11 cellular contexts compared by ENCODE assay signal in genomic region chr7:2526659-2527504, GRCh38. TPM values are rescaled to one million over a fixed set of nuclear protein-coding genes. Genes with fewer than 3 reads are reported as not detected.
A peak's percentile ranks its signal among the peaks of the same experiment; 100 is the strongest.
DNase-seq lines count a peak whose midpoint lies in the region; ATAC-seq and TF ChIP-seq lines count a peak whose summit lies in the region.
"Had no signal": no experiment of that assay in that cellular context is flagged by ENCODE, and none has a peak within 500 bp of the region (broad histone marks: within the 10 kb centered on the region; RNA-seq: fewer than 3 reads in every experiment).

No MANE protein-coding gene starts in this region.

- intact Hi-C loops in natural killer cell (cut with micrococcal nuclease) (loop anchor here (10.0 kb wide), 1 partner anchor 1282 kb away; no protein-coding TSS in a partner anchor), lower leg skin (cut with DNase I; ENCODE audit: low total_unique reads) (no loop called here)

- POLR2A ChIA-PET in CD8-positive, alpha-beta memory T cell (lab: Charles Lee) = interaction anchor here (0.9 to 3.9 kb wide), 3 partner anchors 16 to 172 kb away, joined by 3 to 27 read pairs (median 4); no protein-coding TSS in a partner anchor

- no peak for TF ChIP-seq CTCF in 22Rv1 (IDR thresholded peaks at IDR 0.05)
- no peak for TF ChIP-seq CTCF in natural killer cell (IDR thresholded peaks at IDR 0.05)
- no peak for TF ChIP-seq CTCF in lower leg skin (IDR thresholded peaks at IDR 0.05)

- DNase-seq in CD8-positive, alpha-beta memory T cell = peak in 1 of 5 donors; percentile 45
- no peak for DNase-seq in natural killer cell
- no peak for DNase-seq in NCI-H2196 (lab: John Stamatoyannopoulos, UW; ENCODE audit: unreplicated experiment)
- no peak for DNase-seq in lower leg skin (ENCODE audit: low spot score in 2 of 2)
- no peak for DNase-seq in A172 (ENCODE audit: low spot score)
- DNase-seq: NCI-H1694 had no signal

- H3K36me3 ChIP-seq in CD8-positive, alpha-beta memory T cell (ENCODE audit: insufficient read depth, low read length) = peaks cover 15% of the 10 kb centered on the region

- peaks cover 40 to 80% (median 47%) of the 10 kb centered on the region in 3 donors for H3K4me1 Mint-ChIP-seq in CD8-positive, alpha-beta memory T cell
- peaks cover 20% of the 10 kb centered on the region for H3K4me1 Mint-ChIP-seq in activated T-helper 17 cell treated with anti-CD3 and anti-CD28 coated beads, Interleukin-2, amount 50 U/mL, for 72 hours
- H3K4me1 Mint-ChIP-seq in natural killer cell = peaks cover 36 to 62% of the 10 kb centered on the region in 2 donors

- H3K27ac ChIP-seq in 22Rv1 = peak overlapping the region; percentile 63
- H3K27ac ChIP-seq in CD8-positive, alpha-beta memory T cell (ENCODE audit: low read depth, low read length) = no peak overlapping the region

- no peaks in the 10 kb centered on the region for H3K9me3 ChIP-seq in CD8-positive, alpha-beta memory T cell (ENCODE audit: low read length)

- H3K4me3 ChIP-seq in CD8-positive, alpha-beta memory T cell (ENCODE audit: low read length) = no peak overlapping the region
- H3K4me3 ChIP-seq in lower leg skin (ENCODE audit: low read depth, poor library complexity, severe bottlenecking) = no peak overlapping the region

- peaks cover 0 to 1% of the 10 kb centered on the region in 2 donors for H3K27me3 Mint-ChIP-seq in CD8-positive, alpha-beta memory T cell
- no peaks in the 10 kb centered on the region for H3K27me3 Mint-ChIP-seq in activated T-helper 17 cell treated with anti-CD3 and anti-CD28 coated beads, Interleukin-2, amount 50 U/mL, for 72 hours
- H3K27me3 Mint-ChIP-seq in natural killer cell (ENCODE audit: low read depth in 2 of 2) = no peaks in the 10 kb centered on the region

- H3K27me3 ChIP-seq in CD8-positive, alpha-beta memory T cell (ENCODE audit: insufficient read depth, low read length, poor library complexity, severe bottlenecking) = no peaks in the 10 kb centered on the region

- peak overlapping the region in 3 of 8 donors; percentile 66 to 99 (median 93) for H3K27ac Mint-ChIP-seq in CD8-positive, alpha-beta memory T cell
- no peak overlapping the region for H3K27ac Mint-ChIP-seq in activated T-helper 17 cell treated with anti-CD3 and anti-CD28 coated beads, Interleukin-2, amount 50 U/mL, for 72 hours
- peak overlapping the region; percentile 90 to 97 for H3K27ac Mint-ChIP-seq in natural killer cell

- H3K4me3 Mint-ChIP-seq in CD8-positive, alpha-beta memory T cell = peak overlapping the region in 6 of 7 donors; percentile 43 to 88 (median 77)
- H3K4me3 Mint-ChIP-seq in activated T-helper 17 cell treated with anti-CD3 and anti-CD28 coated beads, Interleukin-2, amount 50 U/mL, for 72 hours = peak overlapping the region; percentile 74
- H3K4me3 Mint-ChIP-seq in natural killer cell = peak overlapping the region; percentile 45
- H3K4me3 Mint-ChIP-seq: mesothelial cell of epicardium had no signal

- 67 to 78% methylated on average over 24 to 40 of the region's 40 CpGs for WGBS in lower leg skin, 2 donors

- CTCF ChIA-PET in CD8-positive, alpha-beta memory T cell (lab: Charles Lee) = interaction anchor here (0.7 to 2.2 kb wide), 4 partner anchors 16 to 183 kb away, joined by 3 to 10 read pairs (median 6); no protein-coding TSS in a partner anchor

- H3K36me3 Mint-ChIP-seq in CD8-positive, alpha-beta memory T cell = peaks cover 0 to 46% (median 0%) of the 10 kb centered on the region in 3 donors
- H3K36me3 Mint-ChIP-seq in activated T-helper 17 cell treated with anti-CD3 and anti-CD28 coated beads, Interleukin-2, amount 50 U/mL, for 72 hours (ENCODE audit: low read depth) = peaks cover 36% of the 10 kb centered on the region
- no peaks in the 10 kb centered on the region for H3K36me3 Mint-ChIP-seq in natural killer cell

- ATAC-seq in activated T-helper 17 cell treated with anti-CD3 and anti-CD28 coated beads, Interleukin-2, amount 50 U/mL, for 72 hours (replicated peaks) = no peak
- ATAC-seq in natural killer cell (no peak), HG03457 (IDR thresholded peaks at IDR 0.05; ENCODE audit: unreplicated experiment) (no peak)

- H3K9me3 Mint-ChIP-seq in CD8-positive, alpha-beta memory T cell = no peaks in the 10 kb centered on the region
- H3K9me3 Mint-ChIP-seq in activated T-helper 17 cell treated with anti-CD3 and anti-CD28 coated beads, Interleukin-2, amount 50 U/mL, for 72 hours = no peaks in the 10 kb centered on the region
- no peaks in the 10 kb centered on the region for H3K9me3 Mint-ChIP-seq in natural killer cell
- H3K9me3 Mint-ChIP-seq: mesothelial cell of epicardium had no signal

- no peak for TF ChIP-seq POLR2A in lower leg skin (IDR thresholded peaks at IDR 0.05)

- H3K4me1 ChIP-seq in CD8-positive, alpha-beta memory T cell (ENCODE audit: insufficient read depth, low read length) = peaks cover 93% of the 10 kb centered on the region

RNA-seq across cellular contexts. Expression of gene LFNG, which starts 7.3 kb away (rescaled TPM):
- 10 to 100 TPM; 28.0 to 30.8 TPM for total RNA-seq in CD8-positive, alpha-beta memory T cell
- polyA plus RNA-seq in CD8-positive, alpha-beta memory T cell = 2.0 TPM
- 10 to 100 TPM; 42.6 to 48.8 TPM for total RNA-seq in activated T-helper 17 cell treated with anti-CD3 and anti-CD28 coated beads, Interleukin-2, amount 50 U/mL, for 72 hours
- total RNA-seq in natural killer cell = 100 to 1,000 TPM; 140 to 191 (median 176) TPM
- 100 to 1,000 TPM; 104 to 169 (median 139) TPM for total RNA-seq in lower leg skin
- total RNA-seq in A172 (2014; rRNA removed; shearing (Covaris generic)) = 21.2 and 32.5 TPM in 2 replicates

RNA-seq across cellular contexts. Expression of gene BRAT1, which starts 28.4 kb away (rescaled TPM):
- 10 to 100 TPM; 35.0 to 38.8 TPM for total RNA-seq in CD8-positive, alpha-beta memory T cell
- 41.9 TPM for polyA plus RNA-seq in CD8-positive, alpha-beta memory T cell
- 10 to 100 TPM; 34.0 to 42.8 TPM for total RNA-seq in activated T-helper 17 cell treated with anti-CD3 and anti-CD28 coated beads, Interleukin-2, amount 50 U/mL, for 72 hours
- total RNA-seq in natural killer cell (10 to 100 TPM; 24.9 to 26.7 (median 25.6) TPM), lower leg skin (10 to 100 TPM; 40.5 to 88.4 (median 60.6) TPM)
- total RNA-seq in A172 (2014; rRNA removed; shearing (Covaris generic)) = 69.2 and 87.9 TPM in 2 replicates

RNA-seq across cellular contexts. Expression of gene IQCE, which starts 31.9 kb away (rescaled TPM):
- 10 to 100 TPM in 1 of 2 experiments, 1 to 10 TPM in 1; 9.6 to 10.4 TPM for total RNA-seq in CD8-positive, alpha-beta memory T cell
- 4.1 TPM for polyA plus RNA-seq in CD8-positive, alpha-beta memory T cell
- 10 to 100 TPM; 11.2 to 15.3 TPM for total RNA-seq in activated T-helper 17 cell treated with anti-CD3 and anti-CD28 coated beads, Interleukin-2, amount 50 U/mL, for 72 hours
- total RNA-seq in natural killer cell (10 to 100 TPM in 2 of 3 donors, 1 to 10 TPM in 1; 9.6 to 13.5 (median 11.3) TPM), lower leg skin (10 to 100 TPM; 10.5 to 18.6 (median 12.8) TPM)
- 26.1 and 35.5 TPM in 2 replicates for total RNA-seq in A172 (2014; rRNA removed; shearing (Covaris generic))

RNA-seq across cellular contexts. Expression of gene GRIFIN, which starts 50.7 kb away (rescaled TPM):
- total RNA-seq in CD8-positive, alpha-beta memory T cell = not detected
- polyA plus RNA-seq in CD8-positive, alpha-beta memory T cell = not detected
- total RNA-seq in activated T-helper 17 cell treated with anti-CD3 and anti-CD28 coated beads, Interleukin-2, amount 50 U/mL, for 72 hours = not detected
- total RNA-seq in natural killer cell = not detected
- not detected for total RNA-seq in lower leg skin
- total RNA-seq in A172 (2014; rRNA removed; shearing (Covaris generic)) = not detected in 2 replicates
- total RNA-seq: mesothelial cell of epicardium; T-helper 2 cell treated with Interferon-gamma antibody and Interleukin-4, amounts not matched to agents 100 ng/mL and 5 ng/mL, for 36 hours had no signal
